In the genomic region with DNA sequence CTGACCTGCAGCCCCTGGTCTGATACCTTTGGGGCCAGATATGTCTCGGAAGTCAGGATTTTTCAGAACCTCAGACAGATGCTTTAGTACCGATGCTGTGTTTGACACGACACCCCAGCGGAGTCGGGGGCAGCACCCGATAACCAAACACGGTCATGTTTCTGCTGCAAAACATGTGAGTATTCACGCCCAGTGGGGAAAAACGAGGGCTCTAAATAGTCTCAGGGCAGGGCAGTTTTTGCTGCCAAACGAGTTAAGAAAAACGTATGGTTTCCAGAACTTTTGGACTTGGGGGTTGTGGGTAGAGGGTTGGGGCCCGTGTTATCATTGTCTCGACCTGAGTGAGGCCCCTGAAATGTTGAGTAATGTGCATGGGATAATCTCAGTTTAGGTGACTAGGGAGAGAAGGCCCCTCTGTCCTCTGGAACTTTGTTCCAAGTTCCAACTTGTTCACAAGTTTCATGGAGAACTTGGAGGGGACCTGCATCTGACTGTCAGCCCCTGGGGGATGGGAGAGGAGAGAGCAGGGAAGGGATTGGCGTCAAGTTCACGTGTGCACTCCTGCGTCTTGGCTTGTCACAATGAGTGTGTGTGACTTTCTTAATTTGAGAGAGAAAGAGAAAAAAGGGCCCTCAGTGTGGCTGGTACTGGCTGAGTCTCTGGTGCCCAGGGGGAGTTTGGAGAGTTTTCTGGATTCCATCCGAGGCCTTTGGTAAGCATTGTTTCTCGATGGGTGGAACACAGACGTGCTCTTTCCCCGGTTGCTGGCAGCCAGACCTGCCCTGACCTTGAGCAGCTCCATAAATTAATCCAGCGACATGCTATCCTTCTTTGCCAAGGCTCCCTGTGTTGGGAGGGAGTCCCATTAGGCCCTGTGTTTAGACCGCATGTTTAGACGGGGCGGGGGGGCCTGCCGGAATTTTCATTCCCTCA, we compare ENCODE assay signal across 12 cellular contexts.
A peak's percentile ranks its signal among the peaks of the same experiment; 100 is the strongest.
DNase-seq lines count a peak whose midpoint lies in the region; ATAC-seq and TF ChIP-seq lines count a peak whose summit lies in the region.
"Had no signal": no experiment of that assay in that cellular context is flagged by ENCODE, and none has a peak within 500 bp of the region (broad histone marks: within the 10 kb centered on the region; RNA-seq: fewer than 3 reads in every experiment).

No MANE protein-coding gene starts in this region.

- H3K27ac ChIP-seq in heart left ventricle = peak overlapping the region in 10 of 12 donors; percentile 26 to 75 (median 58)
- H3K27ac ChIP-seq in neural progenitor cell = no peak overlapping the region
- H3K27ac ChIP-seq in tibial artery = peak overlapping the region; percentile 67 to 74

- H3K9me3 ChIP-seq in heart left ventricle = no peaks in the 10 kb centered on the region
- H3K9me3 ChIP-seq in neural progenitor cell (ENCODE audit: low read depth) = no peaks in the 10 kb centered on the region
- no peaks in the 10 kb centered on the region for H3K9me3 ChIP-seq in tibial artery
- H3K9me3 ChIP-seq: HAP-1 had no signal

- H3K4me1 Mint-ChIP-seq in WTC11 = peaks cover 16% of the 10 kb centered on the region
- peaks cover 73% of the 10 kb centered on the region for H3K4me1 Mint-ChIP-seq in neural progenitor cell

- in situ Hi-C loops in ACHN (cut with HindIII; ENCODE audit: low pct_ligation_motif_present, low pct_unique_long_range_greater_than_20kb, low sequenced_read_pairs) = no loop called here

- no peak overlapping the region for H3K4me3 Mint-ChIP-seq in WTC11
- H3K4me3 Mint-ChIP-seq in neural progenitor cell = peak overlapping the region; percentile 11

- ATAC-seq in WTC11 (no peak), heart left ventricle (peak; percentile 41 to 76 (median 70)), GM21528 (IDR thresholded peaks at IDR 0.05; ENCODE audit: low FRiP score, unreplicated experiment) (no peak), HG02798 (IDR thresholded peaks at IDR 0.05; ENCODE audit: poor library complexity, unreplicated experiment) (no peak)
- ATAC-seq: activated naive CD4-positive, alpha-beta T cell treated with anti-CD3 and anti-CD28 coated beads, Interleukin-2, amount 50 U/mL, for 72 hours; stimulated activated naive CD8-positive, alpha-beta T cell treated with anti-CD3 and anti-CD28 coated beads, Interleukin-15, Interleukin-2, amounts not matched to agents 100 U/mL and 50 U/mL, for 24 hours had no signal

- H3K4me3 ChIP-seq in heart left ventricle (no peak overlapping the region), neural progenitor cell (no peak overlapping the region), tibial artery (no peak overlapping the region)
- H3K4me3 ChIP-seq: HAP-1 had no signal

- H3K4me2 ChIP-seq in neural progenitor cell = no peak overlapping the region

- peaks cover 6% of the 10 kb centered on the region; the same call in 1 of the 2 replicates for H3K36me3 Mint-ChIP-seq in WTC11
- no peaks in the 10 kb centered on the region for H3K36me3 Mint-ChIP-seq in neural progenitor cell
- H3K36me3 Mint-ChIP-seq: activated naive CD4-positive, alpha-beta T cell treated with anti-CD3 and anti-CD28 coated beads, Interleukin-2, amount 50 U/mL, for 72 hours had no signal

- H3K27me3 ChIP-seq in heart left ventricle (no peaks in the 10 kb centered on the region), neural progenitor cell (no peaks in the 10 kb centered on the region), tibial artery (no peaks in the 10 kb centered on the region)

- intact Hi-C loops in heart left ventricle (cut with DNase I) (no loop called here), tibial artery (cut with DNase I; ENCODE audit: low total_unique reads) (no loop called here)

- TF ChIP-seq POLR2A in heart left ventricle (IDR thresholded peaks at IDR 0.05) = no peak

- TF ChIP-seq CTCF in WTC11 (IDR thresholded peaks at IDR 0.05) (no peak), heart left ventricle (IDR thresholded peaks at IDR 0.05) (no peak), neural progenitor cell (IDR thresholded peaks at IDR 0.05) (no peak), tibial artery (IDR thresholded peaks at IDR 0.05) (no peak)

- POLR2A ChIA-PET in WTC11 (lab: Charles Lee) = no interaction called here

- H3K27ac Mint-ChIP-seq in WTC11 (peak overlapping the region; percentile 87), neural progenitor cell (peak overlapping the region; percentile 47)

- H2AFZ ChIP-seq in neural progenitor cell (replicated peaks) = no peak overlapping the region

- H3K36me3 ChIP-seq in heart left ventricle = no peaks in the 10 kb centered on the region
- H3K36me3 ChIP-seq in neural progenitor cell = no peaks in the 10 kb centered on the region
- no peaks in the 10 kb centered on the region for H3K36me3 ChIP-seq in tibial artery
- H3K36me3 ChIP-seq: HAP-1 had no signal

- no peak overlapping the region for H3K9ac ChIP-seq in neural progenitor cell

- H3F3A ChIP-seq in neural progenitor cell (ENCODE audit: low read depth) = no peaks in the 10 kb centered on the region

- H3K79me2 ChIP-seq in neural progenitor cell (ENCODE audit: low read depth) = no peaks in the 10 kb centered on the region

- H3K27me3 Mint-ChIP-seq in WTC11 (ENCODE audit: low read depth) (no peaks in the 10 kb centered on the region), neural progenitor cell (ENCODE audit: insufficient read depth, low read depth) (peaks cover 14% of the 10 kb centered on the region)

- 57 to 65% (median 62%) methylated on average over 22 to 25 of the region's 25 CpGs for WGBS in heart left ventricle, 4 donors

- H3K4me1 ChIP-seq in heart left ventricle (peaks cover 0 to 37% (median 15%) of the 10 kb centered on the region in 12 donors), neural progenitor cell (peaks cover 1% of the 10 kb centered on the region), tibial artery (peaks cover 4 to 46% (median 21%) of the 10 kb centered on the region in 4 donors)
- H3K4me1 ChIP-seq: HAP-1 had no signal

- no peak for DNase-seq in WTC11 (ENCODE audit: low spot score)
- DNase-seq in heart left ventricle = peak in 1 of 5 donors; percentile 39
- DNase-seq in neural progenitor cell (ENCODE audit: low spot score) = no peak
- DNase-seq in tibial artery = peak in 1 of 2 donors; percentile 86
- no peak for DNase-seq in activated T-cell treated with anti-CD3 and anti-CD28 coated beads, Interleukin-2, amount 50 U/mL, for 48 hours
- no peak for DNase-seq in ACHN
- DNase-seq: erythroblast; stimulated activated naive CD8-positive, alpha-beta T cell treated with anti-CD3 and anti-CD28 coated beads, Interleukin-15, Interleukin-2, amounts not matched to agents 100 U/mL and 50 U/mL, for 24 hours had no signal

- H4K20me1 ChIP-seq in neural progenitor cell (ENCODE audit: low read depth) = peaks cover 6% of the 10 kb centered on the region

- H3K9me3 Mint-ChIP-seq in WTC11 (0 out of 2 replicates have a peak, but pooled peaks cover 3% of the 10 kb centered on the region), neural progenitor cell (no peaks in the 10 kb centered on the region)
- H3K9me3 Mint-ChIP-seq: activated naive CD4-positive, alpha-beta T cell treated with anti-CD3 and anti-CD28 coated beads, Interleukin-2, amount 50 U/mL, for 72 hours had no signal

- CTCF ChIA-PET in WTC11 (lab: Charles Lee) = interaction anchor here (1.1 to 1.5 kb wide), 2 partner anchors 81 to 110 kb away, joined by 4 to 8 read pairs; no protein-coding TSS in a partner anchor

TF ChIP-seq in WTC11, 78 proteins besides CTCF, POLR2A, EP300 and RAD21 (continues in another document):
- TF ChIP-seq GTF2I (CRISPR knock-in tag; conservative IDR thresholded peaks at IDR 0.05) (no peak), ZNF219 (CRISPR knock-in tag; IDR thresholded peaks at IDR 0.05; ENCODE audit: borderline replicate concordance) (no peak)
- TF ChIP-seq, protein P1, sequence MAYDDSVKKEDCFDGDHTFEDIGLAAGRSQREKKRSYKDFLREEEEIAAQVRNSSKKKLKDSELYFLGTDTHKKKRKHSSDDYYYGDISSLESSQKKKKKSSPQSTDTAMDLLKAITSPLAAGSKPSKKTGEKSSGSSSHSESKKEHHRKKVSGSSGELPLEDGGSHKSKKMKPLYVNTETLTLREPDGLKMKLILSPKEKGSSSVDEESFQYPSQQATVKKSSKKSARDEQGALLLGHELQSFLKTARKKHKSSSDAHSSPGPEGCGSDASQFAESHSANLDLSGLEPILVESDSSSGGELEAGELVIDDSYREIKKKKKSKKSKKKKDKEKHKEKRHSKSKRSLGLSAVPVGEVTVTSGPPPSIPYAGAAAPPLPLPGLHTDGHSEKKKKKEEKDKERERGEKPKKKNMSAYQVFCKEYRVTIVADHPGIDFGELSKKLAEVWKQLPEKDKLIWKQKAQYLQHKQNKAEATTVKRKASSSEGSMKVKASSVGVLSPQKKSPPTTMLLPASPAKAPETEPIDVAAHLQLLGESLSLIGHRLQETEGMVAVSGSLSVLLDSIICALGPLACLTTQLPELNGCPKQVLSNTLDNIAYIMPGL (CRISPR knock-in tag; IDR thresholded peaks at IDR 0.05) = no peak
- TF ChIP-seq, protein P2, sequence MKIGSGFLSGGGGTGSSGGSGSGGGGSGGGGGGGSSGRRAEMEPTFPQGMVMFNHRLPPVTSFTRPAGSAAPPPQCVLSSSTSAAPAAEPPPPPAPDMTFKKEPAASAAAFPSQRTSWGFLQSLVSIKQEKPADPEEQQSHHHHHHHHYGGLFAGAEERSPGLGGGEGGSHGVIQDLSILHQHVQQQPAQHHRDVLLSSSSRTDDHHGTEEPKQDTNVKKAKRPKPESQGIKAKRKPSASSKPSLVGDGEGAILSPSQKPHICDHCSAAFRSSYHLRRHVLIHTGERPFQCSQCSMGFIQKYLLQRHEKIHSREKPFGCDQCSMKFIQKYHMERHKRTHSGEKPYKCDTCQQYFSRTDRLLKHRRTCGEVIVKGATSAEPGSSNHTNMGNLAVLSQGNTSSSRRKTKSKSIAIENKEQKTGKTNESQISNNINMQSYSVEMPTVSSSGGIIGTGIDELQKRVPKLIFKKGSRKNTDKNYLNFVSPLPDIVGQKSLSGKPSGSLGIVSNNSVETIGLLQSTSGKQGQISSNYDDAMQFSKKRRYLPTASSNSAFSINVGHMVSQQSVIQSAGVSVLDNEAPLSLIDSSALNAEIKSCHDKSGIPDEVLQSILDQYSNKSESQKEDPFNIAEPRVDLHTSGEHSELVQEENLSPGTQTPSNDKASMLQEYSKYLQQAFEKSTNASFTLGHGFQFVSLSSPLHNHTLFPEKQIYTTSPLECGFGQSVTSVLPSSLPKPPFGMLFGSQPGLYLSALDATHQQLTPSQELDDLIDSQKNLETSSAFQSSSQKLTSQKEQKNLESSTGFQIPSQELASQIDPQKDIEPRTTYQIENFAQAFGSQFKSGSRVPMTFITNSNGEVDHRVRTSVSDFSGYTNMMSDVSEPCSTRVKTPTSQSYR (CRISPR knock-in tag; IDR thresholded peaks at IDR 0.05) = no peak

Comparison
In these comparisons a context has a peak if more than half of its experiments do, and no peak if none do; other contexts are left out.
1. ATAC-seq: peak in heart left ventricle (4 of 4); none in WTC11 (single experiment), GM21528 (single experiment) and HG02798 (single experiment).